Comparison of ENCODE assay signal across 13 cellular contexts in genomic region chr14:74875941-74876913, GRCh38. TPM values are rescaled to one million over a fixed set of nuclear protein-coding genes. Genes with fewer than 3 reads are reported as not detected.
A peak's percentile ranks its signal among the peaks of the same experiment; 100 is the strongest.
DNase-seq lines count a peak whose midpoint lies in the region; ATAC-seq and TF ChIP-seq lines count a peak whose summit lies in the region.
"Had no signal": no experiment of that assay in that cellular context is flagged by ENCODE, and none has a peak within 500 bp of the region (broad histone marks: within the 10 kb centered on the region; RNA-seq: fewer than 3 reads in every experiment).

Gene PROX2 (minus strand): TSS chr14:74876145. CDS start chr14:74863834, 12,311 bp downstream.

- TF ChIP-seq CTCF in mucosa of descending colon (IDR thresholded peaks at IDR 0.05) (no peak), BE2C (IDR thresholded peaks at IDR 0.05; ENCODE audit: low read depth, low read length) (no peak)

- intact Hi-C loops in activated T-helper 1 cell treated with anti-CD3 and anti-CD28 coated beads, Interleukin-12 subunit alpha, Interleukin-12 subunit beta, Interleukin-2, Interleukin-4 antibody, amounts not matched to agents 30 ng/mL and 10 ng/mL and 1 ng/mL, durations not matched to agents 14 hours and 24 hours and 36 hours (cut with micrococcal nuclease) = no loop called here
- intact Hi-C loops in mucosa of descending colon (cut with DNase I, micrococcal nuclease) = no loop called here
- intact Hi-C loops in cardiac septum (cut with DNase I) = no loop called here

- H3K9me3 Mint-ChIP-seq in activated T-helper 1 cell treated with anti-CD3 and anti-CD28 coated beads, Interleukin-12 subunit alpha, Interleukin-12 subunit beta, Interleukin-2, Interleukin-4 antibody, amounts not matched to agents 30 ng/mL and 10 ng/mL and 1 ng/mL, durations not matched to agents 14 hours and 24 hours and 36 hours = no peaks in the 10 kb centered on the region

- H3K4me1 Mint-ChIP-seq in activated T-helper 1 cell treated with anti-CD3 and anti-CD28 coated beads, Interleukin-12 subunit alpha, Interleukin-12 subunit beta, Interleukin-2, Interleukin-4 antibody, amounts not matched to agents 30 ng/mL and 10 ng/mL and 1 ng/mL, durations not matched to agents 14 hours and 24 hours and 36 hours (ENCODE audit: low read depth) = peaks cover 23% of the 10 kb centered on the region

- peaks cover 2% of the 10 kb centered on the region for H3K27me3 Mint-ChIP-seq in activated T-helper 1 cell treated with anti-CD3 and anti-CD28 coated beads, Interleukin-12 subunit alpha, Interleukin-12 subunit beta, Interleukin-2, Interleukin-4 antibody, amounts not matched to agents 30 ng/mL and 10 ng/mL and 1 ng/mL, durations not matched to agents 14 hours and 24 hours and 36 hours (ENCODE audit: insufficient read depth)

- H3K27ac Mint-ChIP-seq in activated T-helper 1 cell treated with anti-CD3 and anti-CD28 coated beads, Interleukin-12 subunit alpha, Interleukin-12 subunit beta, Interleukin-2, Interleukin-4 antibody, amounts not matched to agents 30 ng/mL and 10 ng/mL and 1 ng/mL, durations not matched to agents 14 hours and 24 hours and 36 hours = peak within 1 kb of the TSS; percentile 42

- peak; percentile 50 for DNase-seq in EH (ENCODE audit: low read depth)
- peak; percentile 47 for DNase-seq in NOMO-1 treated with DMSO at 0.1 percent for 48 hours (lab: John Stamatoyannopoulos, UW; ENCODE audit: unreplicated experiment)
- no peak for DNase-seq in activated T-helper 1 cell treated with anti-CD3 and anti-CD28 coated beads, Interleukin-12 subunit alpha, Interleukin-12 subunit beta, Interleukin-2, Interleukin-4 antibody, amounts not matched to agents 30 ng/mL and 10 ng/mL and 1 ng/mL, durations not matched to agents 14 hours and 24 hours and 36 hours (ENCODE audit: low spot score)
- no peak for DNase-seq in mucosa of descending colon
- DNase-seq in cardiac septum (ENCODE audit: low spot score) = no peak
- no peak for DNase-seq in NCI-H526 treated with DMSO at 0.1 percent for 48 hours (lab: John Stamatoyannopoulos, UW)
- DNase-seq in BE2C = no peak
- DNase-seq: DMS79 treated with DMSO at 0.1 percent for 48 hours, NCI-H2081 treated with DMSO at 0.1 percent for 48 hours, testis had no signal

- H3K9me3 ChIP-seq in mucosa of descending colon = no peaks in the 10 kb centered on the region
- no peaks in the 10 kb centered on the region for H3K9me3 ChIP-seq in BE2C
- H3K9me3 ChIP-seq: testis had no signal

- H3K36me3 ChIP-seq in mucosa of descending colon (ENCODE audit: low read depth) (no peaks in the 10 kb centered on the region), BE2C (no peaks in the 10 kb centered on the region)

- H3K4me1 ChIP-seq in mucosa of descending colon (ENCODE audit: low read depth) (peaks cover 5% of the 10 kb centered on the region), BE2C (no peaks in the 10 kb centered on the region)
- H3K4me1 ChIP-seq: testis had no signal

- H3K4me3 Mint-ChIP-seq in activated T-helper 1 cell treated with anti-CD3 and anti-CD28 coated beads, Interleukin-12 subunit alpha, Interleukin-12 subunit beta, Interleukin-2, Interleukin-4 antibody, amounts not matched to agents 30 ng/mL and 10 ng/mL and 1 ng/mL, durations not matched to agents 14 hours and 24 hours and 36 hours = no peak within 1 kb of the TSS

- ATAC-seq in mucosa of descending colon = peak; percentile 31
- no peak for ATAC-seq in GM18502 (IDR thresholded peaks at IDR 0.05; ENCODE audit: poor library complexity, unreplicated experiment)
- ATAC-seq: sciatic nerve had no signal

- no peaks in the 10 kb centered on the region for H3K27me3 ChIP-seq in BE2C
- H3K27me3 ChIP-seq: testis had no signal

- H3K4me3 ChIP-seq in mucosa of descending colon (no peak within 1 kb of the TSS), BE2C (ENCODE audit: low read depth, low read length) (no peak within 1 kb of the TSS)
- H3K4me3 ChIP-seq: testis had no signal

- H3K36me3 Mint-ChIP-seq in activated T-helper 1 cell treated with anti-CD3 and anti-CD28 coated beads, Interleukin-12 subunit alpha, Interleukin-12 subunit beta, Interleukin-2, Interleukin-4 antibody, amounts not matched to agents 30 ng/mL and 10 ng/mL and 1 ng/mL, durations not matched to agents 14 hours and 24 hours and 36 hours (ENCODE audit: low read depth) = no peaks in the 10 kb centered on the region

RNA-seq across cellular contexts. Expression of gene PROX2, which starts in this region (rescaled TPM):
- not detected in 2 replicates for total RNA-seq in activated T-helper 1 cell treated with anti-CD3 and anti-CD28 coated beads, Interleukin-12 subunit alpha, Interleukin-12 subunit beta, Interleukin-2, Interleukin-4 antibody, amounts not matched to agents 30 ng/mL and 10 ng/mL and 1 ng/mL, durations not matched to agents 14 hours and 24 hours and 36 hours
- total RNA-seq in mucosa of descending colon (under 1 TPM in 2 of 3 donors, not detected in 1; 0.07 to 0.09 TPM), cardiac septum (not detected)
- polyA plus RNA-seq in BE2C (2012; ENCODE audit: insufficient read depth, insufficient read length, low read depth) = 0.76 TPM
- total RNA-seq: sciatic nerve had no signal
- polyA plus RNA-seq: keratinocyte had no signal

Comparison
In these comparisons a context has a peak if more than half of its experiments do, and no peak if none do; other contexts are left out.
1. Peak in ATAC-seq in mucosa of descending colon; RNA of the gene not detected or under 1 TPM.
2. DNase-seq: peak in EH (single experiment) and NOMO-1 treated with DMSO at 0.1 percent for 48 hours (single experiment); none in activated T-helper 1 cell treated with anti-CD3 and anti-CD28 coated beads, Interleukin-12 subunit alpha, Interleukin-12 subunit beta, Interleukin-2, Interleukin-4 antibody, amounts not matched to agents 30 ng/mL and 10 ng/mL and 1 ng/mL, durations not matched to agents 14 hours and 24 hours and 36 hours (single experiment), mucosa of descending colon (0 of 3), cardiac septum (single experiment), NCI-H526 treated with DMSO at 0.1 percent for 48 hours (single experiment) and BE2C (single experiment).